ENCODE assay signal across 1 cellular context in the genomic region with DNA sequence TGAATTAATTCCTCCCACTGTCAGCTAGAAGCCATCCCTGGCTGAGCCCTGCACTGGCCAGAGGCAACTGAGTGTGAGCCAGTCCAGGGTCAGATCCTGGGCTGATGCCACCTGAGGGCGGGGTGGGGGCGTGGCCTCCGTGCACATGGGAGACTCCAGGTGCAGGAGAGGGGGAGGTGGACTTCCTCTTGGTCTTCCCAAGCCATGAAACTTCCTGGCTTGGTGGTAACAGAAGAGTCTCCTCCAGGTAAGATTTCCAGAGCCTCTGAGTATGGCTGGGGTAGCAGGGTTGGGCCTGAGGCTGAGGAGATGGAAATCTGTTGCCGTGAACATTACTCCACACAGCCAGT.
TF ChIP-seq lines count a peak whose summit lies in the region.

No MANE protein-coding gene starts in this region.

TF ChIP-seq in SK-N-SH treated with all-trans-retinoic acid at 6 μM for 48 hours, 23 proteins besides CTCF, POLR2A, EP300 and RAD21 (continued from another document):
- TF ChIP-seq, protein P1, sequence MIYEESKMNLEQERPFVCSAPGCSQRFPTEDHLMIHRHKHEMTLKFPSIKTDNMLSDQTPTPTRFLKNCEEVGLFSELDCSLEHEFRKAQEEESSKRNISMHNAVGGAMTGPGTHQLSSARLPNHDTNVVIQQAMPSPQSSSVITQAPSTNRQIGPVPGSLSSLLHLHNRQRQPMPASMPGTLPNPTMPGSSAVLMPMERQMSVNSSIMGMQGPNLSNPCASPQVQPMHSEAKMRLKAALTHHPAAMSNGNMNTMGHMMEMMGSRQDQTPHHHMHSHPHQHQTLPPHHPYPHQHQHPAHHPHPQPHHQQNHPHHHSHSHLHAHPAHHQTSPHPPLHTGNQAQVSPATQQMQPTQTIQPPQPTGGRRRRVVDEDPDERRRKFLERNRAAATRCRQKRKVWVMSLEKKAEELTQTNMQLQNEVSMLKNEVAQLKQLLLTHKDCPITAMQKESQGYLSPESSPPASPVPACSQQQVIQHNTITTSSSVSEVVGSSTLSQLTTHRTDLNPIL (CRISPR knock-in tag; IDR thresholded peaks at IDR 0.05; ENCODE audit: low read depth) = no peak
- TF ChIP-seq ISL1 (CRISPR knock-in tag; IDR thresholded peaks at IDR 0.05) (no peak), PPARA (CRISPR knock-in tag; IDR thresholded peaks at IDR 0.05; ENCODE audit: borderline replicate concordance) (no peak), RARB (CRISPR knock-in tag; IDR thresholded peaks at IDR 0.05) (no peak), ARNTL (CRISPR knock-in tag; IDR thresholded peaks at IDR 0.05; ENCODE audit: borderline replicate concordance, low read depth) (no peak)
